22 cellular contexts compared by ENCODE assay signal in the genomic region with DNA sequence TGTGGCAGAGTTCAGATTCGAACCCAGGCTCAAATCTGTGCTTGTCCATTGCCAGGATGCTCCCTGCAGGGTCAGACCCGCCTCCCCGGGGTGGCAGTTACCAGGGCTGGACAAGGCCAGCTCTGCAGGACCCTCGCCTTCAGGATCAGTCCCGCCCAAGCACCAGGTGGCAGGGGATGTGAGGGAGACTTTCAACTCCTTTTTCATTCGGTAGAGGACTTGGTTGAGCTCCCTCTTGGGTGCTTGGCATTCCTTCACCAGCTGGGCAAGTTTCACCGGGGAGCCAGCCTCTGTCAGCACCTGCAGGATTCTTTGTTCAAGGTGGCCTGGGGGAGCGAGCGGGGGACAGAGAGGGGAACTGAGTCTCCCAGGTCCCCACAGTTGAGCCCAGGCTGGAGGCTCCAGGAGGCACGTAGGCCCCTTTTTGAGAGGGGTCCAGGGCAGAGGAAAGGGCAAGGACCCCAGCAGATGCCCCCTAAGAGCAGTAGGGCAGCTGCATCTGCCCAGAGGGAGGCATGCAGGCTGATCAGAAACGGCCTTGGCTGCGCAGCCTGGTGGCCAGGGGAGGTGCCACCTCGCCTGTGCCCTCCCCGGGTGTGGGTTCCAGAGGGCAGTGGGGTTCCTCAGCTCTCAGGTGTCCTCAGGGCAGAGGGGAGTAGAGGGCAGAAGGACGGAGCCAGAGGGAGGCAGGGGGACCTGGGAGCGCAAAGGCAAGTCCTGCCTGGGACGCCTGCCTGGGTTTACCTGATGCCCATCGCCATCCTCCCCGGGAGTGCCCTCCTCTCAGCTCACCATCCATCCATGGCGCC. TPM values are rescaled to one million over a fixed set of nuclear protein-coding genes. Genes with fewer than 3 reads are reported as not detected.
DNase-seq lines count a peak whose midpoint lies in the region; ATAC-seq and TF ChIP-seq lines count a peak whose summit lies in the region.
"Had no signal": no experiment of that assay in that cellular context is flagged by ENCODE, and none has a peak within 500 bp of the region (broad histone marks: within the 10 kb centered on the region; RNA-seq: fewer than 3 reads in every experiment).

No MANE protein-coding gene starts in this region.

- H3K27me3 Mint-ChIP-seq in memory B cell: no peaks in the 10 kb centered on the region

- peak overlapping the region; percentile 17 for H3K27ac Mint-ChIP-seq in memory B cell
- H3K27ac Mint-ChIP-seq: CD8-positive, alpha-beta T cell had no signal

- ATAC-seq in memory B cell (ENCODE audit: low read depth) (no peak), aorta (ENCODE audit: low FRiP score) (no peak)
- ATAC-seq: CD8-positive, alpha-beta T cell; left cardiac atrium had no signal

- H3K36me3 ChIP-seq in right atrium auricular region: no peaks in the 10 kb centered on the region
- H3K36me3 ChIP-seq in aorta (ENCODE audit: control insufficient read depth in 1 of 2, insufficient read depth in 2 of 2, low read length in 1 of 2): no peaks in the 10 kb centered on the region
- H3K36me3 ChIP-seq: SJSA1, suprapubic skin had no signal

- intact Hi-C loops in cardiac septum (cut with DNase I) (no loop called here), aorta (cut with DNase I) (no loop called here)

- no peak overlapping the region for H3K4me3 Mint-ChIP-seq in memory B cell

- H3K27me3 ChIP-seq in right atrium auricular region: no peaks in the 10 kb centered on the region
- no peaks in the 10 kb centered on the region for H3K27me3 ChIP-seq in aorta (ENCODE audit: control insufficient read depth in 1 of 2, insufficient read depth in 2 of 2, low read length in 1 of 2)

- peaks cover 13% of the 10 kb centered on the region for H3K36me3 Mint-ChIP-seq in memory B cell

- H3K27ac ChIP-seq in right atrium auricular region (no peak overlapping the region), aorta (ENCODE audit: low read depth in 1 of 2, low read length in 2 of 2) (no peak overlapping the region)
- H3K27ac ChIP-seq: HL-60, SJSA1, suprapubic skin had no signal

- no peak for TF ChIP-seq CTCF in right atrium auricular region (IDR thresholded peaks at IDR 0.05)

- 91 to 94% methylated on average over 20 of the region's 20 CpGs for WGBS in aorta, 2 donors

- H3K4me3 ChIP-seq in right atrium auricular region: no peak overlapping the region
- H3K4me3 ChIP-seq in aorta (ENCODE audit: low read length in 2 of 2): no peak overlapping the region
- H3K4me3 ChIP-seq: SJSA1, suprapubic skin had no signal

- peak; percentile 34 for DNase-seq in right atrium auricular region (ENCODE audit: low spot score)
- DNase-seq in cardiac septum (ENCODE audit: low spot score): no peak
- peak; percentile 9 for DNase-seq in activated CD8-positive, alpha-beta memory T cell treated with anti-CD3 and anti-CD28 coated beads, Interleukin-2, amount 50 U/mL, for 4 hours
- no peak for DNase-seq in memory B cell (ENCODE audit: low spot score in 2 of 2)
- DNase-seq in aorta: peak; percentile 23 to 74
- DNase-seq in superior temporal gyrus (ENCODE audit: extremely low spot score): no peak
- no peak for DNase-seq in NCI-H82 (lab: John Stamatoyannopoulos, UW)
- no peak for DNase-seq in stimulated activated CD4-positive, alpha-beta T cell treated with anti-CD3 and anti-CD28 coated beads, Interleukin-4, amount 100 ng/mL, for 4 hours
- DNase-seq: activated CD4-positive, alpha-beta T cell treated with anti-CD3 and anti-CD28 coated beads, Interleukin-2, amount 50 U/mL, for 1 hour; activated naive CD4-positive, alpha-beta T cell treated with anti-CD3 and anti-CD28 coated beads, Interleukin-2, amount 50 U/mL, for 16 hours; activated T-cell treated with anti-CD3 and anti-CD28 coated beads, Interleukin-2, amount 50 U/mL, for 1 hour; GOT3; left cardiac atrium; midbrain; NCI-H2029 treated with DMSO at 0.1 percent for 48 hours; NCI-H345 had no signal

- H3K9me3 ChIP-seq in right atrium auricular region (no peaks in the 10 kb centered on the region), aorta (ENCODE audit: control insufficient read depth, low read length) (no peaks in the 10 kb centered on the region)
- H3K9me3 ChIP-seq: SJSA1, suprapubic skin had no signal

- H3K4me1 ChIP-seq in right atrium auricular region: no peaks in the 10 kb centered on the region
- H3K4me1 ChIP-seq in aorta (ENCODE audit: control insufficient read depth in 1 of 2, insufficient read depth in 2 of 2, low read length in 2 of 2): no peaks in the 10 kb centered on the region
- H3K4me1 ChIP-seq: SJSA1, suprapubic skin had no signal

- H3K9me3 Mint-ChIP-seq in memory B cell: no peaks in the 10 kb centered on the region
- H3K9me3 Mint-ChIP-seq: CD8-positive, alpha-beta T cell had no signal

- peaks cover 28% of the 10 kb centered on the region for H3K4me1 Mint-ChIP-seq in memory B cell

RNA-seq across cellular contexts. Expression of a gene that starts 3.9 kb away (rescaled TPM):
- total RNA-seq in right atrium auricular region (not detected), cardiac septum (0.43 TPM), aorta (1 to 10 TPM in 1 of 2 donors, under 1 TPM in 1; 0.88 to 1.6 TPM)
- polyA plus RNA-seq in aorta: under 1 TPM; 0.20 to 0.50 TPM
- total RNA-seq: SJSA1 had no signal
- polyA plus RNA-seq: AG04450 had no signal

RNA-seq across cellular contexts. Expression of a gene that starts 55.4 kb away (rescaled TPM):
- total RNA-seq in right atrium auricular region (1 to 10 TPM in 1 of 2 donors, under 1 TPM in 1; 0.52 to 4.7 TPM), cardiac septum (0.48 TPM), aorta (under 1 TPM; 0.21 to 0.39 TPM)
- polyA plus RNA-seq in aorta: 10 to 100 TPM in 1 of 2 donors, under 1 TPM in 1; 0.69 to 49.2 TPM
- total RNA-seq: CD8-positive, alpha-beta T cell; SJSA1; T-helper 1 cell treated with Interleukin-12 subunit alpha and Interleukin-12 subunit beta and Interleukin-4 antibody, amounts not matched to agents 30 ng/mL and 1 ng/mL, for 36 hours had no signal
- polyA plus RNA-seq: AG04450 had no signal

Comparison
In these comparisons a context has a peak if more than half of its experiments do, and no peak if none do; other contexts are left out.
1. DNase-seq: peak in right atrium auricular region (single experiment), activated CD8-positive, alpha-beta memory T cell treated with anti-CD3 and anti-CD28 coated beads, Interleukin-2, amount 50 U/mL, for 4 hours (single experiment) and aorta (2 of 2); none in cardiac septum (single experiment), memory B cell (0 of 2), superior temporal gyrus (single experiment), NCI-H82 (single experiment) and stimulated activated CD4-positive, alpha-beta T cell treated with anti-CD3 and anti-CD28 coated beads, Interleukin-4, amount 100 ng/mL, for 4 hours (0 of 2).